Comparison of ENCODE assay signal across 8 cellular contexts in the genomic region with DNA sequence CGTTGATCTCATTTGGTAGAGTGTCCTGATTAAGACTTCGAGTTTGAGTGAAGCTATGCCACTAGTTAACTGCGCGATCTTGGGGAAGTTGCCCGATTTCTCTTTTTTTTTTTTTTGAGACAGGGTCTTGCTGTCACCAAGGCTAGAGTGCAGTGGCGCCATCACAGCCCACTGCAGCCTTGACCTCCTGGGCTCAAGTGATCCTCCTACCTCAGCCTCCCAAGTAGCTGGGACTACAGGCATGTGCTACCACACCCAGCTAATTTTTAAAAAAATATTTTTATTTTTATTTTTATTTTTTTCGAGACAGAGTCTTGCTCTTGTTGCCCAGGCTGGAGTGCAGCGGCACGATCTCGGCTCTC. TPM values are rescaled to one million over a fixed set of nuclear protein-coding genes. Genes with fewer than 3 reads are reported as not detected.
DNase-seq lines count a peak whose midpoint lies in the region; ATAC-seq and TF ChIP-seq lines count a peak whose summit lies in the region.
"Not testable (repeated sequence)": the region's sequence is repeated elsewhere in the genome, so short reads cannot be mapped to it uniquely, and the experiment has no call there.

No MANE protein-coding gene starts in this region.

- H3K27ac ChIP-seq in sigmoid colon (peak overlapping the region; percentile 84 to 90 (median 88)), uterus (peak overlapping the region; percentile 84 to 88)

- not testable (repeated sequence) for H3K36me3 ChIP-seq in ES-I3 (ENCODE audit: insufficient read depth, low read length); uterus
- H3K36me3 ChIP-seq in NT2/D1 (ENCODE audit: insufficient read depth, insufficient read length, low read length): peaks cover 45% of the 10 kb centered on the region
- peaks cover 6 to 28% (median 19%) of the 10 kb centered on the region in 4 donors for H3K36me3 ChIP-seq in sigmoid colon

- peaks cover 53% of the 10 kb centered on the region for H3K4me1 Mint-ChIP-seq in activated CD8-positive, alpha-beta memory T cell treated with anti-CD3 and anti-CD28 coated beads, Interleukin-2, amount 10 ng/mL, durations not matched to agents 7 days and 5 days
- H3K4me1 Mint-ChIP-seq in central memory CD8-positive, alpha-beta T cell: peaks cover 54% of the 10 kb centered on the region
- H3K4me1 Mint-ChIP-seq in glutamatergic neuron (ENCODE audit: low read depth, unreplicated experiment) (peaks cover 16% of the 10 kb centered on the region), mesothelial cell of epicardium (peaks cover 22% of the 10 kb centered on the region)

- CTCF ChIA-PET in activated CD8-positive, alpha-beta memory T cell treated with anti-CD3 and anti-CD28 coated beads, Interleukin-2, amount 10 ng/mL, durations not matched to agents 7 days and 5 days (lab: Charles Lee): interaction anchor here (1.3 to 7.3 kb wide), 12 partner anchors 8 to 316 kb away, joined by 3 to 90 read pairs (median 10); a partner anchor contains a TSS

- not testable (repeated sequence) for H3K9me3 ChIP-seq in ES-I3 (ENCODE audit: control insufficient read depth, insufficient read depth, low read length); NT2/D1 (ENCODE audit: insufficient read depth, low read length); sigmoid colon; uterus

- H3K4me3 ChIP-seq in NT2/D1 (ENCODE audit: insufficient read length, low read depth) (peak overlapping the region; percentile 61), sigmoid colon (peak overlapping the region; percentile 62 to 85 (median 74)), uterus (peak overlapping the region; percentile 79 to 96)

- not testable (repeated sequence) for TF ChIP-seq POLR2A in sigmoid colon (IDR thresholded peaks at IDR 0.05); uterus (IDR thresholded peaks at IDR 0.05)

- WGBS in sigmoid colon, 2 donors: 42 to 50% methylated on average over 10 of the region's 10 CpGs

- H3K9me3 Mint-ChIP-seq in activated CD8-positive, alpha-beta memory T cell treated with anti-CD3 and anti-CD28 coated beads, Interleukin-2, amount 10 ng/mL, durations not matched to agents 7 days and 5 days (ENCODE audit: low read depth); central memory CD8-positive, alpha-beta T cell; mesothelial cell of epicardium: not testable (repeated sequence)
- H3K9me3 Mint-ChIP-seq in glutamatergic neuron (ENCODE audit: unreplicated experiment): peaks cover 17% of the 10 kb centered on the region

- H3K27me3 Mint-ChIP-seq in activated CD8-positive, alpha-beta memory T cell treated with anti-CD3 and anti-CD28 coated beads, Interleukin-2, amount 10 ng/mL, durations not matched to agents 7 days and 5 days; central memory CD8-positive, alpha-beta T cell; mesothelial cell of epicardium (ENCODE audit: low read depth): not testable (repeated sequence)
- H3K27me3 Mint-ChIP-seq in glutamatergic neuron (ENCODE audit: unreplicated experiment): peaks cover 12% of the 10 kb centered on the region

- TF ChIP-seq CTCF in glutamatergic neuron (IDR thresholded peaks at IDR 0.05; ENCODE audit: partially characterized antibody, unreplicated experiment); mesothelial cell of epicardium (IDR thresholded peaks at IDR 0.05; ENCODE audit: unreplicated experiment); sigmoid colon (IDR thresholded peaks at IDR 0.05); uterus (IDR thresholded peaks at IDR 0.05): not testable (repeated sequence)

- ATAC-seq in activated CD8-positive, alpha-beta memory T cell treated with anti-CD3 and anti-CD28 coated beads, Interleukin-2, amount 10 ng/mL, durations not matched to agents 7 days and 5 days; central memory CD8-positive, alpha-beta T cell (replicated peaks; ENCODE audit: extremely low read depth, poor library complexity, severe bottlenecking): not testable (repeated sequence)

- intact Hi-C loops in sigmoid colon (cut with DNase I): loop anchor here (5.0 kb wide), 2 partner anchors 33 to 63 kb away; no protein-coding TSS in a partner anchor
- intact Hi-C loops in uterus (cut with DNase I; ENCODE audit: low total_unique reads): not testable (repeated sequence)

- H3K36me3 Mint-ChIP-seq in activated CD8-positive, alpha-beta memory T cell treated with anti-CD3 and anti-CD28 coated beads, Interleukin-2, amount 10 ng/mL, durations not matched to agents 7 days and 5 days: peaks cover 47% of the 10 kb centered on the region
- peaks cover 20% of the 10 kb centered on the region for H3K36me3 Mint-ChIP-seq in central memory CD8-positive, alpha-beta T cell (ENCODE audit: insufficient read depth)
- H3K36me3 Mint-ChIP-seq in glutamatergic neuron (ENCODE audit: unreplicated experiment): not testable (repeated sequence)
- peaks cover 13% of the 10 kb centered on the region for H3K36me3 Mint-ChIP-seq in mesothelial cell of epicardium

- peak overlapping the region; percentile 77 for H3K4me3 Mint-ChIP-seq in activated CD8-positive, alpha-beta memory T cell treated with anti-CD3 and anti-CD28 coated beads, Interleukin-2, amount 10 ng/mL, durations not matched to agents 7 days and 5 days
- H3K4me3 Mint-ChIP-seq in central memory CD8-positive, alpha-beta T cell: peak overlapping the region; percentile 92
- H3K4me3 Mint-ChIP-seq in glutamatergic neuron (ENCODE audit: unreplicated experiment): peak overlapping the region; percentile 88
- peak overlapping the region; percentile 84 for H3K4me3 Mint-ChIP-seq in mesothelial cell of epicardium

- peak overlapping the region; percentile 77 for H3K27ac Mint-ChIP-seq in activated CD8-positive, alpha-beta memory T cell treated with anti-CD3 and anti-CD28 coated beads, Interleukin-2, amount 10 ng/mL, durations not matched to agents 7 days and 5 days
- peak overlapping the region; percentile 79 for H3K27ac Mint-ChIP-seq in central memory CD8-positive, alpha-beta T cell (ENCODE audit: low read depth)
- H3K27ac Mint-ChIP-seq in glutamatergic neuron (ENCODE audit: unreplicated experiment): peak overlapping the region; percentile 84
- peak overlapping the region; percentile 45 for H3K27ac Mint-ChIP-seq in mesothelial cell of epicardium

- not testable (repeated sequence) for H3K27me3 ChIP-seq in NT2/D1 (ENCODE audit: insufficient read depth, insufficient read length); sigmoid colon; uterus

- H3K4me1 ChIP-seq in ES-I3 (ENCODE audit: insufficient read depth, low read length): not testable (repeated sequence)
- H3K4me1 ChIP-seq in NT2/D1 (ENCODE audit: insufficient read depth, insufficient read length): peaks cover 27% of the 10 kb centered on the region
- H3K4me1 ChIP-seq in sigmoid colon: peaks cover 0 to 48% (median 34%) of the 10 kb centered on the region in 4 donors
- H3K4me1 ChIP-seq in uterus: peaks cover 8 to 16% of the 10 kb centered on the region in 2 donors

- DNase-seq in NT2/D1 (ENCODE audit: low read depth, low spot score); activated CD8-positive, alpha-beta memory T cell treated with anti-CD3 and anti-CD28 coated beads, Interleukin-2, amount 10 ng/mL, durations not matched to agents 7 days and 5 days; central memory CD8-positive, alpha-beta T cell (ENCODE audit: low spot score in 2 of 2); glutamatergic neuron; mesothelial cell of epicardium (ENCODE audit: low spot score in 2 of 2, unreplicated experiment in 2 of 2); sigmoid colon; uterus: not testable (repeated sequence)

- H3K9ac ChIP-seq in ES-I3 (ENCODE audit: low read depth, low read length) (peak overlapping the region; percentile 79), NT2/D1 (ENCODE audit: insufficient read length, low read depth) (peak overlapping the region; percentile 84)

- TF ChIP-seq EP300 in sigmoid colon (IDR thresholded peaks at IDR 0.05): not testable (repeated sequence)

RNA-seq across cellular contexts. Expression of a gene that starts 0.9 kb away (rescaled TPM):
- total RNA-seq in activated CD8-positive, alpha-beta memory T cell treated with anti-CD3 and anti-CD28 coated beads, Interleukin-2, amount 10 ng/mL, durations not matched to agents 7 days and 5 days: 10 to 100 TPM; 10.5 to 14.4 TPM
- 4.3 TPM for total RNA-seq in glutamatergic neuron (ENCODE audit: unreplicated experiment)
- total RNA-seq in mesothelial cell of epicardium: 2.4 to 4.1 TPM (median 2.9 TPM) in 3 replicates
- 10 to 100 TPM in 1 of 4 donors, 1 to 10 TPM in 3; 4.6 to 10.5 (median 8.2) TPM for total RNA-seq in sigmoid colon
- 10 to 100 TPM; 13.4 to 17.4 (median 13.5) TPM for polyA plus RNA-seq in sigmoid colon
- 10 to 100 TPM in 1 of 4 donors, 1 to 10 TPM in 3; 2.8 to 11.3 (median 5.0) TPM for total RNA-seq in uterus

RNA-seq across cellular contexts. Expression of a gene that starts 6.7 kb away (rescaled TPM):
- 1,000 to 10,000 TPM; 1,086 to 1,277 TPM for total RNA-seq in activated CD8-positive, alpha-beta memory T cell treated with anti-CD3 and anti-CD28 coated beads, Interleukin-2, amount 10 ng/mL, durations not matched to agents 7 days and 5 days
- 663 TPM for total RNA-seq in glutamatergic neuron (ENCODE audit: unreplicated experiment)
- 473 to 488 TPM (median 484 TPM) in 3 replicates for total RNA-seq in mesothelial cell of epicardium
- total RNA-seq in sigmoid colon: 100 to 1,000 TPM; 194 to 345 (median 299) TPM
- 100 to 1,000 TPM; 808 to 994 (median 968) TPM for polyA plus RNA-seq in sigmoid colon
- 100 to 1,000 TPM; 159 to 307 (median 240) TPM for total RNA-seq in uterus

RNA-seq across cellular contexts. Expression of a gene that starts 22.0 kb away (rescaled TPM):
- 100 to 1,000 TPM in 1 of 2 experiments, 10 to 100 TPM in 1; 98.8 to 129 TPM for total RNA-seq in activated CD8-positive, alpha-beta memory T cell treated with anti-CD3 and anti-CD28 coated beads, Interleukin-2, amount 10 ng/mL, durations not matched to agents 7 days and 5 days
- total RNA-seq in glutamatergic neuron (ENCODE audit: unreplicated experiment) (141 TPM), mesothelial cell of epicardium (119 to 126 TPM (median 122 TPM) in 3 replicates), sigmoid colon (10 to 100 TPM; 37.1 to 44.7 (median 41.5) TPM), uterus (10 to 100 TPM; 37.1 to 68.6 (median 52.8) TPM)
- polyA plus RNA-seq in sigmoid colon: 10 to 100 TPM; 25.4 to 51.5 (median 26.4) TPM

RNA-seq across cellular contexts. Expression of a gene that starts 22.9 kb away (rescaled TPM):
- total RNA-seq in activated CD8-positive, alpha-beta memory T cell treated with anti-CD3 and anti-CD28 coated beads, Interleukin-2, amount 10 ng/mL, durations not matched to agents 7 days and 5 days: 100 to 1,000 TPM in 1 of 2 experiments, 10 to 100 TPM in 1; 89.1 to 125 TPM
- 5.2 TPM for total RNA-seq in glutamatergic neuron (ENCODE audit: unreplicated experiment)
- 11.9 to 18.6 TPM (median 14.3 TPM) in 3 replicates for total RNA-seq in mesothelial cell of epicardium
- 1 to 10 TPM in 1 of 4 donors, under 1 TPM in 3; 0.33 to 2.8 (median 0.45) TPM for total RNA-seq in sigmoid colon
- 10 to 100 TPM in 1 of 3 donors, 1 to 10 TPM in 2; 4.8 to 31.2 (median 8.6) TPM for polyA plus RNA-seq in sigmoid colon
- total RNA-seq in uterus: 1 to 10 TPM in 1 of 4 donors, under 1 TPM in 1, not detected in 2; 0.76 to 9.6 TPM

RNA-seq across cellular contexts. Expression of a gene that starts 30.6 kb away (rescaled TPM):
- 1 to 10 TPM; 4.9 to 8.7 TPM for total RNA-seq in activated CD8-positive, alpha-beta memory T cell treated with anti-CD3 and anti-CD28 coated beads, Interleukin-2, amount 10 ng/mL, durations not matched to agents 7 days and 5 days
- total RNA-seq in glutamatergic neuron (ENCODE audit: unreplicated experiment) (2.6 TPM), mesothelial cell of epicardium (11.6 to 14.4 TPM (median 13.4 TPM) in 3 replicates), sigmoid colon (10 to 100 TPM; 12.2 to 21.0 (median 13.5) TPM), uterus (10 to 100 TPM in 2 of 4 donors, 1 to 10 TPM in 1, under 1 TPM in 1; 0.29 to 13.5 (median 10.6) TPM)
- polyA plus RNA-seq in sigmoid colon: 10 to 100 TPM in 1 of 3 donors, 1 to 10 TPM in 2; 5.3 to 11.4 (median 5.5) TPM
